In genomic region chr14:62081956-62082355, GRCh38 we compare ENCODE assay signal across 15 cellular contexts.
"Had no signal": no experiment of that assay in that cellular context is flagged by ENCODE, and none has a peak within 500 bp of the region (broad histone marks: within the 10 kb centered on the region; RNA-seq: fewer than 3 reads in every experiment).

No MANE protein-coding gene starts in this region.

- H3K9ac ChIP-seq: parathyroid adenoma had no signal

- DNase-seq: activated CD4-positive, alpha-beta T cell treated with anti-CD3 and anti-CD28 coated beads, Interleukin-2, amount 50 U/mL, for 48 hours; activated CD8-positive, alpha-beta memory T cell treated with anti-CD3 and anti-CD28 coated beads, Interleukin-2, amount 10 ng/mL, durations not matched to agents 7 days and 5 days; activated naive CD8-positive, alpha-beta T cell treated with anti-CD3 and anti-CD28 coated beads, Interleukin-2, amount 10 ng/mL, durations not matched to agents 7 days and 5 days; body of pancreas; dermis blood vessel endothelial cell; effector memory CD4-positive, alpha-beta T cell; immature natural killer cell; natural killer cell; stimulated activated CD4-positive, alpha-beta T cell treated with anti-CD3 and anti-CD28 coated beads, Interleukin-4, amount 100 ng/mL, for 1 hour; stomach; trophoblast cell had no signal

- H3K79me2 ChIP-seq: parathyroid adenoma had no signal

- H2AFZ ChIP-seq: parathyroid adenoma had no signal

- H3K27me3 ChIP-seq: body of pancreas, stomach, vagina had no signal

- H3K9me3 ChIP-seq: body of pancreas, vagina had no signal

- H3K4me2 ChIP-seq: smooth muscle cell had no signal

- H3K27ac Mint-ChIP-seq: activated CD8-positive, alpha-beta memory T cell treated with anti-CD3 and anti-CD28 coated beads, Interleukin-2, amount 10 ng/mL, durations not matched to agents 7 days and 5 days; activated naive CD8-positive, alpha-beta T cell treated with anti-CD3 and anti-CD28 coated beads, Interleukin-2, amount 10 ng/mL, durations not matched to agents 7 days and 5 days had no signal

- ATAC-seq: activated CD8-positive, alpha-beta memory T cell treated with anti-CD3 and anti-CD28 coated beads, Interleukin-2, amount 10 ng/mL, durations not matched to agents 7 days and 5 days; body of pancreas; natural killer cell; sciatic nerve had no signal

- H3K27me3 Mint-ChIP-seq: activated naive CD8-positive, alpha-beta T cell treated with anti-CD3 and anti-CD28 coated beads, Interleukin-2, amount 10 ng/mL, durations not matched to agents 7 days and 5 days had no signal

- H3K4me3 Mint-ChIP-seq: activated CD8-positive, alpha-beta memory T cell treated with anti-CD3 and anti-CD28 coated beads, Interleukin-2, amount 10 ng/mL, durations not matched to agents 7 days and 5 days; activated naive CD8-positive, alpha-beta T cell treated with anti-CD3 and anti-CD28 coated beads, Interleukin-2, amount 10 ng/mL, durations not matched to agents 7 days and 5 days; immature natural killer cell had no signal

- H3K36me3 ChIP-seq: stomach, vagina had no signal

- H3K27ac ChIP-seq: body of pancreas, parathyroid adenoma, stomach, vagina had no signal

- H3K4me1 ChIP-seq: body of pancreas, parathyroid adenoma, stomach, vagina had no signal

- H3K4me3 ChIP-seq: body of pancreas, smooth muscle cell, stomach, vagina had no signal
